In genomic region chr19:4744451-4745170, GRCh38 we compare ENCODE assay signal across 8 cellular contexts. TPM values are rescaled to one million over a fixed set of nuclear protein-coding genes. Genes with fewer than 3 reads are reported as not detected.
DNase-seq lines count a peak whose midpoint lies in the region; ATAC-seq and TF ChIP-seq lines count a peak whose summit lies in the region.

No MANE protein-coding gene starts in this region.

- no peak for ATAC-seq in HG03342 (IDR thresholded peaks at IDR 0.05; ENCODE audit: unreplicated experiment)

- DNase-seq in COLO829 (ENCODE audit: low spot score) (peak; percentile 78), fibroblast of gingiva (ENCODE audit: low read depth) (peak; percentile 90), ovary (peak; percentile 57 to 80 (median 72)), NCI-H524 (lab: John Stamatoyannopoulos, UW) (no peak), HuH-7.5 (ENCODE audit: low spot score) (no peak)
- DNase-seq in activated CD4-positive, alpha-beta T cell treated with anti-CD3 and anti-CD28 coated beads for 48 hours: no peak

- intact Hi-C loops in ovary (cut with DNase I): no loop called here

- 8 to 13% (median 12%) methylated on average over 8 of the region's 8 CpGs for WGBS in ovary, 3 donors

- no peak for TF ChIP-seq EP300 in ovary (IDR thresholded peaks at IDR 0.05)

- H3K27ac ChIP-seq in ovary: peak overlapping the region in 1 of 2 donors; percentile 6

- no peak overlapping the region for H3K4me3 ChIP-seq in ovary

- H3K9me3 ChIP-seq in ovary: no peaks in the 10 kb centered on the region

- H3K27me3 ChIP-seq in ovary: no peaks in the 10 kb centered on the region

- no peaks in the 10 kb centered on the region for H3K36me3 ChIP-seq in ovary

- TF ChIP-seq POLR2A in ovary (IDR thresholded peaks at IDR 0.05): no peak

- no peak for TF ChIP-seq CTCF in ovary (IDR thresholded peaks at IDR 0.05)

- peaks cover 17% of the 10 kb centered on the region for H3K4me1 ChIP-seq in ovary (ENCODE audit: insufficient read depth)

TF ChIP-seq in PFSK-1, 5 proteins besides CTCF, POLR2A, EP300 and RAD21:
- TF ChIP-seq SIN3A (IDR thresholded peaks at IDR 0.05; ENCODE audit: borderline replicate concordance, insufficient read depth, low read length): peak; percentile 78; the same call in 1 of the 2 replicates
- no peak for TF ChIP-seq TAF1 (IDR thresholded peaks at IDR 0.05; ENCODE audit: borderline replicate concordance, insufficient read depth, low read length)
- TF ChIP-seq REST (IDR thresholded peaks at IDR 0.05; ENCODE audit: insufficient read depth in 1 of 2, low read depth in 2 of 2, low read length in 2 of 2): peak; percentile 45 to 82; a peak in 3 of 4 replicates
- peak; percentile 34 for TF ChIP-seq FOXP2 (optimal IDR thresholded peaks at IDR 0.05; ENCODE audit: borderline replicate concordance, extremely low read depth, extremely low read length, insufficient read depth)

RNA-seq across cellular contexts. Expression of gene DPP9, which starts 21.0 kb away (rescaled TPM):
- polyA plus RNA-seq in PFSK-1 (2012; ENCODE audit: insufficient read length, low read depth): 56.5 TPM
- total RNA-seq in ovary: 10 to 100 TPM; 26.9 to 69.5 (median 44.3) TPM
- polyA plus RNA-seq in ovary: 10 to 100 TPM; 14.4 to 29.3 TPM

RNA-seq across cellular contexts. Expression of gene FEM1A, which starts 46.9 kb away (rescaled TPM):
- polyA plus RNA-seq in PFSK-1 (2012; ENCODE audit: insufficient read length, low read depth): 3.8 TPM
- 10 to 100 TPM in 2 of 7 donors, 1 to 10 TPM in 5; 7.4 to 11.4 (median 9.1) TPM for total RNA-seq in ovary
- polyA plus RNA-seq in ovary: 1 to 10 TPM; 3.6 to 4.4 TPM

Comparison
In these comparisons a context has a peak if more than half of its experiments do, and no peak if none do; other contexts are left out.
1. DNase-seq: peak in COLO829 (single experiment), fibroblast of gingiva (single experiment) and ovary (5 of 5); none in activated CD4-positive, alpha-beta T cell treated with anti-CD3 and anti-CD28 coated beads for 48 hours (single experiment), NCI-H524 (0 of 2) and HuH-7.5 (single experiment).